Comparison of ENCODE assay signal across 33 cellular contexts in the genomic region with DNA sequence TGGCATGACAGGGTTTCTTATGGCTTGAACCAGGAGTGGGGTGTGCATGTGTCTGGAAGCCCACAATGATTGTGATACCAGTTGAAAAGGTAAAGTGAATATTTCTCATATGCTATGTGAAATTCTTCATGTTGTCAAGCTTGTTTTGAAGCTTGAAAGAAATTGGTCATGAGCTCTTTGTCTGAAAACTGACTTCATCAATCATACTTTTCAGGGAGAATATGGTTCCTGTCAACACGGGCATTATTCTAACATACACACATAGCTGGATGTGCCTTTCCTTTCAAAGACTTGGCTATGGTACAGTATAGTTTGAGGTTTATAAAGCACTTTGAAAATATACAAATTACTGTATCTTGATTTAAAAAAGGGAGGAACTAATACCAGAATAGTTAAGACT.
"Had no signal": no experiment of that assay in that cellular context is flagged by ENCODE, and none has a peak within 500 bp of the region (broad histone marks: within the 10 kb centered on the region; RNA-seq: fewer than 3 reads in every experiment).

No MANE protein-coding gene starts in this region.

- H3K36me3 Mint-ChIP-seq: activated CD4-positive, alpha-beta memory T cell treated with anti-CD3 and anti-CD28 coated beads for 36 hours; activated naive CD4-positive, alpha-beta T cell treated with anti-CD3 and anti-CD28 coated beads, Interleukin-2, amount 50 U/mL, for 72 hours; activated naive CD8-positive, alpha-beta T cell treated with anti-CD3 and anti-CD28 coated beads for 36 hours had no signal

- H3K4me3 ChIP-seq: adrenal gland, body of pancreas, breast epithelium had no signal

- H3K27me3 Mint-ChIP-seq: activated B cell treated with CpG ODN at 0.5 μM for 24 hours; activated CD4-positive, alpha-beta memory T cell treated with anti-CD3 and anti-CD28 coated beads for 36 hours; activated CD8-positive, alpha-beta T cell treated with anti-CD3 and anti-CD28 coated beads for 36 hours; activated naive CD8-positive, alpha-beta T cell treated with anti-CD3 and anti-CD28 coated beads for 36 hours; activated T-helper 17 cell treated with anti-CD3 and anti-CD28 coated beads, Interleukin-2, amount 50 U/mL, for 72 hours had no signal

- H3K9me3 Mint-ChIP-seq: activated naive CD4-positive, alpha-beta T cell treated with anti-CD3 and anti-CD28 coated beads, Interleukin-2, amount 50 U/mL, for 72 hours; activated naive CD8-positive, alpha-beta T cell treated with anti-CD3 and anti-CD28 coated beads for 36 hours; activated T-cell treated with anti-CD3 and anti-CD28 coated beads, Interleukin-2, amount 50 U/mL, for 4 hours; activated T-helper 1 cell treated with anti-CD3 and anti-CD28 coated beads, Interleukin-12 subunit alpha, Interleukin-12 subunit beta, Interleukin-2, Interleukin-4 antibody, amounts not matched to agents 30 ng/mL and 10 ng/mL and 1 ng/mL, durations not matched to agents 14 hours and 24 hours and 36 hours; activated T-helper 17 cell treated with anti-CD3 and anti-CD28 coated beads, Interleukin-2, amount 50 U/mL, for 72 hours; T-helper 2 cell treated with Interferon-gamma antibody and Interleukin-4, amounts not matched to agents 5 μg/mL and 100 μg/mL, for 36 hours had no signal

- H3K27ac Mint-ChIP-seq: activated B cell treated with CpG ODN at 0.5 μM for 24 hours; activated CD4-positive, alpha-beta memory T cell treated with anti-CD3 and anti-CD28 coated beads for 36 hours; activated CD8-positive, alpha-beta T cell treated with anti-CD3 and anti-CD28 coated beads for 36 hours; activated naive CD4-positive, alpha-beta T cell treated with anti-CD3 and anti-CD28 coated beads for 36 hours; activated naive CD4-positive, alpha-beta T cell treated with anti-CD3 and anti-CD28 coated beads, Interleukin-2, amount 50 U/mL, for 72 hours; activated naive CD8-positive, alpha-beta T cell treated with anti-CD3 and anti-CD28 coated beads for 36 hours; activated T-cell treated with anti-CD3 and anti-CD28 coated beads, Interleukin-2, amount 50 U/mL, for 72 hours; activated T-helper 1 cell treated with anti-CD3 and anti-CD28 coated beads, Interleukin-12 subunit alpha, Interleukin-12 subunit beta, Interleukin-2, Interleukin-4 antibody, amounts not matched to agents 30 ng/mL and 10 ng/mL and 1 ng/mL, durations not matched to agents 14 hours and 24 hours and 36 hours; activated T-helper 17 cell treated with anti-CD3 and anti-CD28 coated beads, Interleukin-2, amount 50 U/mL, for 72 hours; T-helper 1 cell treated with Interleukin-12 subunit alpha and Interleukin-12 subunit beta and Interleukin-4 antibody, amounts not matched to agents 30 μg/mL and 1 μg/mL, for 36 hours; T-helper 2 cell treated with Interferon-gamma antibody and Interleukin-4, amounts not matched to agents 5 μg/mL and 100 μg/mL, for 36 hours had no signal

- H3K4me3 Mint-ChIP-seq: activated B cell treated with CpG ODN at 0.5 μM for 24 hours; activated CD4-positive, alpha-beta memory T cell treated with anti-CD3 and anti-CD28 coated beads for 36 hours; activated CD8-positive, alpha-beta T cell treated with anti-CD3 and anti-CD28 coated beads for 36 hours; activated naive CD4-positive, alpha-beta T cell treated with anti-CD3 and anti-CD28 coated beads for 36 hours; activated naive CD8-positive, alpha-beta T cell treated with anti-CD3 and anti-CD28 coated beads for 36 hours; activated T-cell treated with anti-CD3 and anti-CD28 coated beads, Interleukin-2, amount 50 U/mL, for 4 hours; activated T-cell treated with anti-CD3 and anti-CD28 coated beads, Interleukin-2, amount 50 U/mL, for 72 hours; activated T-helper 1 cell treated with anti-CD3 and anti-CD28 coated beads, Interleukin-12 subunit alpha, Interleukin-12 subunit beta, Interleukin-2, Interleukin-4 antibody, amounts not matched to agents 30 ng/mL and 10 ng/mL and 1 ng/mL, durations not matched to agents 14 hours and 24 hours and 36 hours; activated T-helper 17 cell treated with anti-CD3 and anti-CD28 coated beads, Interleukin-2, amount 50 U/mL, for 72 hours; T-helper 1 cell treated with Interleukin-12 subunit alpha and Interleukin-12 subunit beta and Interleukin-4 antibody, amounts not matched to agents 30 μg/mL and 1 μg/mL, for 36 hours; T-helper 2 cell treated with Interferon-gamma antibody and Interleukin-4, amounts not matched to agents 5 μg/mL and 100 μg/mL, for 36 hours had no signal

- H3K4me1 Mint-ChIP-seq: activated B cell treated with CpG ODN at 0.5 μM for 24 hours; activated naive CD8-positive, alpha-beta T cell treated with anti-CD3 and anti-CD28 coated beads for 36 hours; activated T-helper 17 cell treated with anti-CD3 and anti-CD28 coated beads, Interleukin-2, amount 50 U/mL, for 72 hours had no signal

- H3K27me3 ChIP-seq: adrenal gland, body of pancreas, brain microvascular endothelial cell, breast epithelium had no signal

- H3K9me3 ChIP-seq: adrenal gland, body of pancreas, breast epithelium had no signal

- H3K36me3 ChIP-seq: adrenal gland, brain microvascular endothelial cell, breast epithelium had no signal

- ATAC-seq: activated CD8-positive, alpha-beta T cell treated with anti-CD3 and anti-CD28 coated beads for 36 hours; activated naive CD4-positive, alpha-beta T cell treated with anti-CD3 and anti-CD28 coated beads, Interleukin-2, amount 50 U/mL, for 72 hours; activated T-cell treated with anti-CD3 and anti-CD28 coated beads, Interleukin-2, amount 50 U/mL, for 4 hours; activated T-cell treated with anti-CD3 and anti-CD28 coated beads, Interleukin-2, amount 50 U/mL, for 72 hours; activated T-helper 17 cell treated with anti-CD3 and anti-CD28 coated beads, Interleukin-2, amount 50 U/mL, for 72 hours; body of pancreas had no signal

- DNase-seq: activated B cell treated with CpG ODN at 0.5 μM for 24 hours; activated CD4-positive, alpha-beta memory T cell treated with anti-CD3 and anti-CD28 coated beads for 36 hours; activated CD4-positive, alpha-beta T cell treated with anti-CD3 and anti-CD28 coated beads for 4 hours; activated CD4-positive, alpha-beta T cell treated with anti-CD3 and anti-CD28 coated beads, Interleukin-2, amount 50 U/mL, for 1 hour; activated CD4-positive, alpha-beta T cell treated with anti-CD3 and anti-CD28 coated beads, Interleukin-2, amount 50 U/mL, for 4 hours; activated CD4-positive, CD25-positive, alpha-beta regulatory T cell treated with anti-CD3 and anti-CD28 coated beads, Interleukin-2, amount 50 U/mL, for 72 hours; activated CD8-positive, alpha-beta memory T cell treated with anti-CD3 and anti-CD28 coated beads, Interleukin-2, amount 50 U/mL, for 4 hours; activated CD8-positive, alpha-beta T cell treated with anti-CD3 and anti-CD28 coated beads for 36 hours; activated effector memory CD4-positive, alpha-beta T cell treated with anti-CD3 and anti-CD28 coated beads, Interleukin-2, amount 50 U/mL, for 16 hours; activated gamma-delta T cell treated with Interleukin-2 at 50 U/mL for 16 hours; activated naive CD4-positive, alpha-beta T cell; activated naive CD4-positive, alpha-beta T cell treated with anti-CD3 and anti-CD28 coated beads for 36 hours; activated naive CD4-positive, alpha-beta T cell treated with anti-CD3 and anti-CD28 coated beads, Interleukin-2, amount 50 U/mL, for 16 hours; activated naive CD8-positive, alpha-beta T cell treated with anti-CD3 and anti-CD28 coated beads for 36 hours; activated T-cell treated with anti-CD3 and anti-CD28 coated beads for 4 hours; activated T-cell treated with anti-CD3 and anti-CD28 coated beads, Interleukin-2, amount 50 U/mL, for 1 hour; activated T-cell treated with anti-CD3 and anti-CD28 coated beads, Interleukin-2, amount 50 U/mL, for 4 hours; activated T-cell treated with anti-CD3 and anti-CD28 coated beads, Interleukin-2, amount 50 U/mL, for 72 hours; adrenal gland; amniotic stem cell; aorta; body of pancreas; brain microvascular endothelial cell; central memory CD4-positive, alpha-beta T cell; T-helper 2 cell; T-helper 9 cell had no signal

- H3K4me1 ChIP-seq: adrenal gland, body of pancreas, breast epithelium had no signal

- H3K27ac ChIP-seq: adrenal gland, body of pancreas, brain microvascular endothelial cell, breast epithelium, VCaP had no signal
